Comparison of ENCODE assay signal across 8 cellular contexts in the genomic region with DNA sequence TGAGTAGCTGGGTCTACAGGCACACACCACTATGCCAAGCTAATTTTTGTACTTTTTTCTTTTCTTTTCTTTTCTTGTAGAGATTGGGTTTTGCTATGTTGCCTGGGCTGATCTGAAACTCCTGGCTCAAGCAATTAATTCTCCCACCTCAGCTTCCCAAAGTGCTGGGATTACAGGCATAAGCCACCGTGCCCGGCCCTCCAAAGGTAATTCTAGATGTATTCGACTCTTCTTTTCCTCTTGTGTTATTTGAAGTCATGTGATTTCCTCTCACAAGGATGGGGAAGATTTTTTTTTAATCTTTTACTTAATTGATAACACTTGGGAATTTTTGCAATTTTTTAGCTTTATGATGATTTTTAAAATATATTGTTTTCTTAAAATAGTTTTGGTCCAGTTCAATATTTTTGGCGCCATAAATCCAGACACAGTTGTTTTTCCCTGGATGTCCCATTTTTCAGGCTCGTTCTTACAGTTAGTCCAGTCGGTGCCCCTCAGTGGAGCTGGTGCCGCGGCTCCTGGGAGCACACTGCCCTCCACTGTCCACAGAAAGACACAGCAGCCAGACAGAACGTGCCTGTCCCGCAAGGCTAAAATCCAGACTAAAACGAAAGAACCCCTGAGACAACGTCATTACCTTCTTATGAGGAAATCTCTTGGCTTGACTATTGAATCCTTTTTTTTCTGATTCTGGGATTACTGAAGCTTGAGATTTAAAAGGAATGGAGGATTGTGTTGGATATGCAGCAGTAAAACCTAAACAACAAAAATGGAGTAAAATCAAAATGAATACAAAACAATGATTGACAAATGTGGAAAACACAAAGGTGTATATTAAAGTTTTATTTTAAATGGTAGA. TPM values are rescaled to one million over a fixed set of nuclear protein-coding genes. Genes with fewer than 3 reads are reported as not detected.
DNase-seq lines count a peak whose midpoint lies in the region; ATAC-seq, FAIRE-seq and TF ChIP-seq lines count a peak whose summit lies in the region.

No MANE protein-coding gene starts in this region.

- no peaks in the 10 kb centered on the region for H3K9me3 Mint-ChIP-seq in stimulated activated memory B cell treated with anti-CD40 and anti-IgM and Interleukin-4, amounts not matched to agents 10 μg/mL and 1 μg/mL and 100 μg/mL, for 72 hours

- TF ChIP-seq POLR2A in endothelial cell of umbilical vein (IDR thresholded peaks at IDR 0.05; ENCODE audit: low read depth, low read length): no peak

- peaks cover 13% of the 10 kb centered on the region for H3K36me3 ChIP-seq in OCI-LY3 (replicated peaks; ENCODE audit: low read depth, low read length)
- no peaks in the 10 kb centered on the region for H3K36me3 ChIP-seq in endothelial cell of umbilical vein (ENCODE audit: control insufficient read depth in 2 of 2, extremely low read depth in 1 of 2, insufficient read depth in 2 of 2, low read length in 2 of 2)
- H3K36me3 ChIP-seq in mucosa of descending colon (ENCODE audit: low read depth): no peaks in the 10 kb centered on the region

- no peaks in the 10 kb centered on the region for H3K79me2 ChIP-seq in OCI-LY3 (ENCODE audit: low read length)
- H3K79me2 ChIP-seq in endothelial cell of umbilical vein (ENCODE audit: control insufficient read depth, insufficient read depth, low read length): no peaks in the 10 kb centered on the region

- TF ChIP-seq CTCF in GM10248 (IDR thresholded peaks at IDR 0.05; ENCODE audit: control extremely low read depth, extremely low read depth, low read depth, missing control alignments): peak; percentile 96
- peak; percentile 85 for TF ChIP-seq CTCF in OCI-LY3 (IDR thresholded peaks at IDR 0.05; ENCODE audit: low read depth, low read length)
- TF ChIP-seq CTCF in endothelial cell of umbilical vein (IDR thresholded peaks at IDR 0.05; ENCODE audit: extremely low read depth in 1 of 2, insufficient read depth in 1 of 2, low read depth in 1 of 2, low read length in 2 of 2): peak; percentile 91 to 96
- peak; percentile 86 for TF ChIP-seq CTCF in mucosa of descending colon (IDR thresholded peaks at IDR 0.05)

- ATAC-seq in mucosa of descending colon (peak; percentile 86), HG02571 (IDR thresholded peaks at IDR 0.05; ENCODE audit: unreplicated experiment) (no peak)
- peak; percentile 79 for ATAC-seq in stimulated activated memory B cell treated with anti-CD40 and anti-IgM and Interleukin-4, amounts not matched to agents 10 μg/mL and 1 μg/mL and 100 μg/mL, for 72 hours

- H3K4me3 ChIP-seq in OCI-LY3 (ENCODE audit: low read length): peak overlapping the region; percentile 66
- peak overlapping the region in 1 of 3 experiments; percentile 32 for H3K4me3 ChIP-seq in endothelial cell of umbilical vein (replicated peaks in 1 of 3; ENCODE audit: insufficient read depth in 1 of 3, low read depth in 1 of 3, low read length in 3 of 3)
- H3K4me3 ChIP-seq in mucosa of descending colon: no peak overlapping the region

- no TSS peak for BruUV-seq in endothelial cell of umbilical vein (replicated peaks; lab: Mats Ljungman, UMichigan)

- H3K4me1 Mint-ChIP-seq in stimulated activated memory B cell treated with anti-CD40 and anti-IgM and Interleukin-4, amounts not matched to agents 10 μg/mL and 1 μg/mL and 100 μg/mL, for 72 hours: peaks cover 50% of the 10 kb centered on the region

- POLR2A ChIA-PET in GM10248 (lab: Yijun Ruan, JAX): no interaction called here
- POLR2A ChIA-PET in endothelial cell of umbilical vein (lab: Charles Lee): interaction anchor here (1.5 to 1.9 kb wide), 2 partner anchors 24 to 189 kb away, joined by 6 read pairs; a partner anchor contains a TSS

- no peaks in the 10 kb centered on the region for H3K27me3 ChIP-seq in OCI-LY3 (ENCODE audit: low read depth, low read length)
- no peaks in the 10 kb centered on the region for H3K27me3 ChIP-seq in endothelial cell of umbilical vein (ENCODE audit: control insufficient read depth in 2 of 2, insufficient read depth in 2 of 2, low read length in 2 of 2)

- CTCF ChIA-PET in GM10248 (lab: Yijun Ruan, JAX): interaction anchor here (0.5 to 8.0 kb wide), 60 partner anchors 9 to 615 kb away, joined by 3 to 433 read pairs (median 4); a partner anchor contains a TSS
- CTCF ChIA-PET in endothelial cell of umbilical vein (lab: Charles Lee): interaction anchor here (0.6 to 6.7 kb wide), 39 partner anchors 9 to 439 kb away, joined by 3 to 736 read pairs (median 5); a partner anchor contains a TSS

- peak overlapping the region; percentile 71 for H3K4me3 Mint-ChIP-seq in stimulated activated memory B cell treated with anti-CD40 and anti-IgM and Interleukin-4, amounts not matched to agents 10 μg/mL and 1 μg/mL and 100 μg/mL, for 72 hours

- peaks cover 73% of the 10 kb centered on the region for H3K4me1 ChIP-seq in OCI-LY3 (ENCODE audit: low read length)
- H3K4me1 ChIP-seq in endothelial cell of umbilical vein (ENCODE audit: control insufficient read depth, extremely low read depth, insufficient read depth, low read length): peaks cover 40% of the 10 kb centered on the region
- peaks cover 14% of the 10 kb centered on the region for H3K4me1 ChIP-seq in mucosa of descending colon (ENCODE audit: low read depth)

- dilution Hi-C loops in endothelial cell of umbilical vein (cut with MboI; ENCODE audit: extremely low pct_ligation_motif_present, low sequenced_read_pairs): no loop called here

- H3K36me3 Mint-ChIP-seq in stimulated activated memory B cell treated with anti-CD40 and anti-IgM and Interleukin-4, amounts not matched to agents 10 μg/mL and 1 μg/mL and 100 μg/mL, for 72 hours: peaks cover 15% of the 10 kb centered on the region

- H2AFZ ChIP-seq in OCI-LY3 (ENCODE audit: low read depth, low read length) (0 out of 2 replicates have a peak overlapping the region, but pooled peaks have one; percentile 6), endothelial cell of umbilical vein (ENCODE audit: low read depth, low read length) (peak overlapping the region; percentile 23)

- no peaks in the 10 kb centered on the region for H3K9me1 ChIP-seq in endothelial cell of umbilical vein (replicated peaks; ENCODE audit: control insufficient read depth, extremely low read depth, insufficient read depth, low read length)

- peak overlapping the region; percentile 97 for H3K27ac Mint-ChIP-seq in stimulated activated memory B cell treated with anti-CD40 and anti-IgM and Interleukin-4, amounts not matched to agents 10 μg/mL and 1 μg/mL and 100 μg/mL, for 72 hours

- H3K9ac ChIP-seq in OCI-LY3 (ENCODE audit: low read length) (peak overlapping the region; percentile 87), endothelial cell of umbilical vein (replicated peaks; ENCODE audit: extremely low read depth, insufficient read depth, low read length) (peak overlapping the region; percentile 66)

- DNase-seq in GM10248 (ENCODE audit: extremely low spot score) (peak; percentile 75), HK-2 (ENCODE audit: unreplicated experiment) (peak; percentile 69), activated T-cell treated with anti-CD3 and anti-CD28 coated beads for 4 hours (peak; percentile 51), endothelial cell of umbilical vein (ENCODE audit: low read depth, low spot score) (peak; percentile 89), mucosa of descending colon (peak; percentile 74 to 81 (median 80))

- no peaks in the 10 kb centered on the region for H3K27me3 Mint-ChIP-seq in stimulated activated memory B cell treated with anti-CD40 and anti-IgM and Interleukin-4, amounts not matched to agents 10 μg/mL and 1 μg/mL and 100 μg/mL, for 72 hours

- intact Hi-C loops in endothelial cell of umbilical vein (cut with micrococcal nuclease): loop anchor here (1.0 to 5.0 kb wide), 7 partner anchors 100 to 434 kb away; a partner anchor contains a TSS
- intact Hi-C loops in mucosa of descending colon (cut with DNase I, micrococcal nuclease): loop anchor here (2.0 to 5.0 kb wide), 2 partner anchors 189 to 192 kb away; no protein-coding TSS in a partner anchor

- H3K4me2 ChIP-seq in OCI-LY3 (ENCODE audit: low read length) (peak overlapping the region; percentile 83), endothelial cell of umbilical vein (ENCODE audit: insufficient read depth, low read length) (peak overlapping the region; percentile 78)

- no peaks in the 10 kb centered on the region for H4K20me1 ChIP-seq in OCI-LY3 (ENCODE audit: insufficient read depth, low read length)
- no peaks in the 10 kb centered on the region for H4K20me1 ChIP-seq in endothelial cell of umbilical vein (replicated peaks; ENCODE audit: control insufficient read depth, extremely low read depth, insufficient read depth, low read length)

- peak; percentile 97 for FAIRE-seq in endothelial cell of umbilical vein (lab: Jason Lieb, UNC)

- H3K9me3 ChIP-seq in OCI-LY3 (ENCODE audit: insufficient read depth, low read length): no peaks in the 10 kb centered on the region
- no peaks in the 10 kb centered on the region for H3K9me3 ChIP-seq in endothelial cell of umbilical vein (replicated peaks; ENCODE audit: control insufficient read depth, insufficient read depth, low read length)
- no peaks in the 10 kb centered on the region for H3K9me3 ChIP-seq in mucosa of descending colon

- peak overlapping the region; percentile 98 for H3K27ac ChIP-seq in OCI-LY3 (ENCODE audit: low read length)
- peak overlapping the region; percentile 32 for H3K27ac ChIP-seq in endothelial cell of umbilical vein (ENCODE audit: insufficient read depth, low read depth, low read length)

TF ChIP-seq in endothelial cell of umbilical vein, 7 proteins besides CTCF, POLR2A, EP300 and RAD21 (continues in another document):
- TF ChIP-seq FOS (IDR thresholded peaks at IDR 0.05; ENCODE audit: borderline replicate concordance, insufficient read depth, low read length): no peak

RNA-seq across cellular contexts. Expression of a gene that starts 22.4 kb away (rescaled TPM):
- total RNA-seq in endothelial cell of umbilical vein: 5.9 and 10.2 TPM in 2 replicates
- polyA plus RNA-seq in endothelial cell of umbilical vein: 5.6 and 6.3 TPM in 2 replicates
- polyA plus RNA-seq in endothelial cell of umbilical vein (2011; cell fraction: cytosol; rRNA removed): 6.7 and 7.1 TPM in 2 replicates
- 5.6 and 7.1 TPM in 2 replicates for polyA plus RNA-seq in endothelial cell of umbilical vein (2011; cell fraction: nucleus; rRNA removed)
- 5.3 and 5.4 TPM in 2 replicates for polyA plus RNA-seq in endothelial cell of umbilical vein (2012)
- polyA minus RNA-seq in endothelial cell of umbilical vein: 2.6 and 3.9 TPM in 2 replicates
- 2.3 TPM for polyA minus RNA-seq in endothelial cell of umbilical vein (2011; cell fraction: cytosol; rRNA and poly(A)+ RNA removed)
- polyA minus RNA-seq in endothelial cell of umbilical vein (2011; cell fraction: nucleus; rRNA and poly(A)+ RNA removed): 3.9 and 5.6 TPM in 2 replicates
- 10 to 100 TPM; 15.9 to 25.4 (median 17.9) TPM for total RNA-seq in mucosa of descending colon

RNA-seq across cellular contexts. Expression of a gene that starts 24.4 kb away (rescaled TPM):
- total RNA-seq in endothelial cell of umbilical vein (14.8 and 16.0 TPM in 2 replicates), mucosa of descending colon (10 to 100 TPM; 38.3 to 52.5 (median 40.7) TPM)
- 15.1 and 15.5 TPM in 2 replicates for polyA plus RNA-seq in endothelial cell of umbilical vein
- polyA plus RNA-seq in endothelial cell of umbilical vein (2011; cell fraction: cytosol; rRNA removed): 11.1 and 12.2 TPM in 2 replicates
- polyA plus RNA-seq in endothelial cell of umbilical vein (2011; cell fraction: nucleus; rRNA removed): 10.2 and 11.1 TPM in 2 replicates
- polyA plus RNA-seq in endothelial cell of umbilical vein (2012): 15.9 and 18.7 TPM in 2 replicates
- polyA minus RNA-seq in endothelial cell of umbilical vein: 31.4 and 37.3 TPM in 2 replicates
- polyA minus RNA-seq in endothelial cell of umbilical vein (2011; cell fraction: cytosol; rRNA and poly(A)+ RNA removed): 11.9 TPM
- 8.0 and 10.2 TPM in 2 replicates for polyA minus RNA-seq in endothelial cell of umbilical vein (2011; cell fraction: nucleus; rRNA and poly(A)+ RNA removed)
